In genomic region chr15:52737720-52738119, GRCh38 we compare ENCODE assay signal across 20 cellular contexts. TPM values are rescaled to one million over a fixed set of nuclear protein-coding genes. Genes with fewer than 3 reads are reported as not detected.
"Had no signal": no experiment of that assay in that cellular context is flagged by ENCODE, and none has a peak within 500 bp of the region (broad histone marks: within the 10 kb centered on the region; RNA-seq: fewer than 3 reads in every experiment).

No MANE protein-coding gene starts in this region.

- DNase-seq: activated CD4-positive, alpha-beta T cell treated with anti-CD3 and anti-CD28 coated beads for 1 hour; activated CD4-positive, alpha-beta T cell treated with anti-CD3 and anti-CD28 coated beads, Interleukin-2, amount 50 U/mL, for 48 hours; activated CD8-positive, alpha-beta memory T cell treated with anti-CD3 and anti-CD28 coated beads, Interleukin-2, amount 10 ng/mL, durations not matched to agents 7 days and 5 days; activated gamma-delta T cell treated with Interleukin-2 at 50 U/mL for 16 hours; activated naive CD8-positive, alpha-beta T cell treated with anti-CD3 and anti-CD28 coated beads for 36 hours; activated T-cell treated with anti-CD3 and anti-CD28 coated beads, Interleukin-2, amount 50 U/mL, for 24 hours; aorta; dorsolateral prefrontal cortex; kidney had no signal

- H3K27me3 ChIP-seq: dorsolateral prefrontal cortex, hepatocyte, neural progenitor cell had no signal

- H3K4me3 ChIP-seq: dorsolateral prefrontal cortex, hepatocyte, neural progenitor cell, smooth muscle cell had no signal

- H3K4me1 ChIP-seq: neural progenitor cell had no signal

- H3K4me1 Mint-ChIP-seq: activated naive CD8-positive, alpha-beta T cell treated with anti-CD3 and anti-CD28 coated beads for 36 hours; stimulated activated memory B cell treated with anti-CD40 and anti-IgM and Interleukin-4, amounts not matched to agents 10 μg/mL and 1 μg/mL and 100 μg/mL, for 72 hours had no signal

- H3K36me3 ChIP-seq: neural progenitor cell had no signal

- H2AFZ ChIP-seq: hepatocyte, neural progenitor cell, parathyroid adenoma had no signal

- H3K9ac ChIP-seq: neural progenitor cell, parathyroid adenoma had no signal

- ATAC-seq: activated CD8-positive, alpha-beta memory T cell treated with anti-CD3 and anti-CD28 coated beads, Interleukin-2, amount 10 ng/mL, durations not matched to agents 7 days and 5 days; stimulated activated memory B cell treated with anti-CD40 and anti-IgM and Interleukin-4, amounts not matched to agents 10 μg/mL and 1 μg/mL and 100 μg/mL, for 72 hours had no signal

- H3K9me3 Mint-ChIP-seq: activated naive CD8-positive, alpha-beta T cell treated with anti-CD3 and anti-CD28 coated beads for 36 hours; activated T-cell treated with anti-CD3 and anti-CD28 coated beads, Interleukin-2, amount 50 U/mL, for 24 hours; neural progenitor cell; stimulated activated memory B cell treated with anti-CD40 and anti-IgM and Interleukin-4, amounts not matched to agents 10 μg/mL and 1 μg/mL and 100 μg/mL, for 72 hours; T-helper 2 cell treated with Interferon-gamma antibody and Interleukin-4, amounts not matched to agents 5 μg/mL and 100 μg/mL, for 36 hours; type B pancreatic cell had no signal

- H3K79me2 ChIP-seq: hepatocyte, parathyroid adenoma had no signal

- H3K4me3 Mint-ChIP-seq: activated CD8-positive, alpha-beta memory T cell treated with anti-CD3 and anti-CD28 coated beads, Interleukin-2, amount 10 ng/mL, durations not matched to agents 7 days and 5 days; activated naive CD8-positive, alpha-beta T cell treated with anti-CD3 and anti-CD28 coated beads for 36 hours; activated T-cell treated with anti-CD3 and anti-CD28 coated beads, Interleukin-2, amount 50 U/mL, for 24 hours; neural progenitor cell; stimulated activated memory B cell treated with anti-CD40 and anti-IgM and Interleukin-4, amounts not matched to agents 10 μg/mL and 1 μg/mL and 100 μg/mL, for 72 hours; T-helper 2 cell treated with Interferon-gamma antibody and Interleukin-4, amounts not matched to agents 5 μg/mL and 100 μg/mL, for 36 hours; type B pancreatic cell had no signal

- H3K36me3 Mint-ChIP-seq: activated CD8-positive, alpha-beta memory T cell treated with anti-CD3 and anti-CD28 coated beads, Interleukin-2, amount 10 ng/mL, durations not matched to agents 7 days and 5 days; activated naive CD8-positive, alpha-beta T cell treated with anti-CD3 and anti-CD28 coated beads for 36 hours; neural progenitor cell; stimulated activated memory B cell treated with anti-CD40 and anti-IgM and Interleukin-4, amounts not matched to agents 10 μg/mL and 1 μg/mL and 100 μg/mL, for 72 hours; type B pancreatic cell had no signal

- H3K27ac ChIP-seq: dorsolateral prefrontal cortex, hepatocyte, neural progenitor cell, parathyroid adenoma had no signal

- H3K4me2 ChIP-seq: hepatocyte, neural progenitor cell, smooth muscle cell had no signal

- H3K27me3 Mint-ChIP-seq: activated naive CD8-positive, alpha-beta T cell treated with anti-CD3 and anti-CD28 coated beads for 36 hours; stimulated activated memory B cell treated with anti-CD40 and anti-IgM and Interleukin-4, amounts not matched to agents 10 μg/mL and 1 μg/mL and 100 μg/mL, for 72 hours; type B pancreatic cell had no signal

RNA-seq across cellular contexts. Expression of gene ONECUT1, which starts 52.4 kb away (rescaled TPM):
- total RNA-seq: activated CD8-positive, alpha-beta memory T cell treated with anti-CD3 and anti-CD28 coated beads, Interleukin-2, amount 10 ng/mL, durations not matched to agents 7 days and 5 days; activated naive CD8-positive, alpha-beta T cell treated with anti-CD3 and anti-CD28 coated beads for 36 hours; aorta; fibroblast of lung; kidney; lower leg skin; myocyte; subcutaneous adipose tissue had no signal
- polyA plus RNA-seq: aorta, fibroblast of lung had no signal
